1 cellular context compared by ENCODE assay signal in the genomic region with DNA sequence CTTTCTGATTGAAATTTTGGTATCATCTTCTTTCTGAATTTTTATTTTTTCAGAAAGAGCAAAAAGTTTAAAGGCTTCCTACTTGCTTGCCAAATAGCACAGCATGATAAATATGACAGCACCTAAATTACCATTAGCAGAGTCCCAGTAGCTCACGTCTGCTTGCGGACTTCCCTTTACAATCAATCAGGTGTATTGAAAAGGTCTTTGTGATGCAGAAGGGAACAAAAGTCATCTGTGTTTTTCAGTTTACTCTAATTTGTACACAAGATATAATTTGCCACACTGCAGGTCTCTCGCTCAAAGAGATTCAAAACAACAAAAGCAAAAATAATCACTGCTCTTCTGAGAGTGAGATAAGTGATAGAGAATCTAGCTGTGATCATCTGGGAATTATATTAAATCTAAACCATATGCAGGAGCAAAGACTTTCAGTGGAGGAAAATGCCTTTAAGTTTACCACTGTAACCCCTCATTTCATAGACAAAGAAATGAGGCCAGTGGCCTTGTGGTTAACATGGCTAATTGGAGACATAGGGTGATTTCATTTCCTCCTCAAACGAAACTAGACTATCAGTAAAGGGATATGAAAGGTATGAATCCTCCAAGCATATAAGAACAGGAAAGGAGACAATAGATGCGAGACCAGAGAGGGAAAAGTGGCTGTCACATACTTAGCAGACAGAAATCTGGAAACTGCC.
TF ChIP-seq lines count a peak whose summit lies in the region.

No MANE protein-coding gene starts in this region.

TF ChIP-seq in H1, 55 proteins besides CTCF, POLR2A, EP300 and RAD21 (continued from another document):
- TF ChIP-seq, protein P1, sequence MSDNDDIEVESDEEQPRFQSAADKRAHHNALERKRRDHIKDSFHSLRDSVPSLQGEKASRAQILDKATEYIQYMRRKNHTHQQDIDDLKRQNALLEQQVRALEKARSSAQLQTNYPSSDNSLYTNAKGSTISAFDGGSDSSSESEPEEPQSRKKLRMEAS (IDR thresholded peaks at IDR 0.05), result no peak
- no peak for TF ChIP-seq SRF (IDR thresholded peaks at IDR 0.05; ENCODE audit: low read depth, low read length)
- TF ChIP-seq, protein P2, sequence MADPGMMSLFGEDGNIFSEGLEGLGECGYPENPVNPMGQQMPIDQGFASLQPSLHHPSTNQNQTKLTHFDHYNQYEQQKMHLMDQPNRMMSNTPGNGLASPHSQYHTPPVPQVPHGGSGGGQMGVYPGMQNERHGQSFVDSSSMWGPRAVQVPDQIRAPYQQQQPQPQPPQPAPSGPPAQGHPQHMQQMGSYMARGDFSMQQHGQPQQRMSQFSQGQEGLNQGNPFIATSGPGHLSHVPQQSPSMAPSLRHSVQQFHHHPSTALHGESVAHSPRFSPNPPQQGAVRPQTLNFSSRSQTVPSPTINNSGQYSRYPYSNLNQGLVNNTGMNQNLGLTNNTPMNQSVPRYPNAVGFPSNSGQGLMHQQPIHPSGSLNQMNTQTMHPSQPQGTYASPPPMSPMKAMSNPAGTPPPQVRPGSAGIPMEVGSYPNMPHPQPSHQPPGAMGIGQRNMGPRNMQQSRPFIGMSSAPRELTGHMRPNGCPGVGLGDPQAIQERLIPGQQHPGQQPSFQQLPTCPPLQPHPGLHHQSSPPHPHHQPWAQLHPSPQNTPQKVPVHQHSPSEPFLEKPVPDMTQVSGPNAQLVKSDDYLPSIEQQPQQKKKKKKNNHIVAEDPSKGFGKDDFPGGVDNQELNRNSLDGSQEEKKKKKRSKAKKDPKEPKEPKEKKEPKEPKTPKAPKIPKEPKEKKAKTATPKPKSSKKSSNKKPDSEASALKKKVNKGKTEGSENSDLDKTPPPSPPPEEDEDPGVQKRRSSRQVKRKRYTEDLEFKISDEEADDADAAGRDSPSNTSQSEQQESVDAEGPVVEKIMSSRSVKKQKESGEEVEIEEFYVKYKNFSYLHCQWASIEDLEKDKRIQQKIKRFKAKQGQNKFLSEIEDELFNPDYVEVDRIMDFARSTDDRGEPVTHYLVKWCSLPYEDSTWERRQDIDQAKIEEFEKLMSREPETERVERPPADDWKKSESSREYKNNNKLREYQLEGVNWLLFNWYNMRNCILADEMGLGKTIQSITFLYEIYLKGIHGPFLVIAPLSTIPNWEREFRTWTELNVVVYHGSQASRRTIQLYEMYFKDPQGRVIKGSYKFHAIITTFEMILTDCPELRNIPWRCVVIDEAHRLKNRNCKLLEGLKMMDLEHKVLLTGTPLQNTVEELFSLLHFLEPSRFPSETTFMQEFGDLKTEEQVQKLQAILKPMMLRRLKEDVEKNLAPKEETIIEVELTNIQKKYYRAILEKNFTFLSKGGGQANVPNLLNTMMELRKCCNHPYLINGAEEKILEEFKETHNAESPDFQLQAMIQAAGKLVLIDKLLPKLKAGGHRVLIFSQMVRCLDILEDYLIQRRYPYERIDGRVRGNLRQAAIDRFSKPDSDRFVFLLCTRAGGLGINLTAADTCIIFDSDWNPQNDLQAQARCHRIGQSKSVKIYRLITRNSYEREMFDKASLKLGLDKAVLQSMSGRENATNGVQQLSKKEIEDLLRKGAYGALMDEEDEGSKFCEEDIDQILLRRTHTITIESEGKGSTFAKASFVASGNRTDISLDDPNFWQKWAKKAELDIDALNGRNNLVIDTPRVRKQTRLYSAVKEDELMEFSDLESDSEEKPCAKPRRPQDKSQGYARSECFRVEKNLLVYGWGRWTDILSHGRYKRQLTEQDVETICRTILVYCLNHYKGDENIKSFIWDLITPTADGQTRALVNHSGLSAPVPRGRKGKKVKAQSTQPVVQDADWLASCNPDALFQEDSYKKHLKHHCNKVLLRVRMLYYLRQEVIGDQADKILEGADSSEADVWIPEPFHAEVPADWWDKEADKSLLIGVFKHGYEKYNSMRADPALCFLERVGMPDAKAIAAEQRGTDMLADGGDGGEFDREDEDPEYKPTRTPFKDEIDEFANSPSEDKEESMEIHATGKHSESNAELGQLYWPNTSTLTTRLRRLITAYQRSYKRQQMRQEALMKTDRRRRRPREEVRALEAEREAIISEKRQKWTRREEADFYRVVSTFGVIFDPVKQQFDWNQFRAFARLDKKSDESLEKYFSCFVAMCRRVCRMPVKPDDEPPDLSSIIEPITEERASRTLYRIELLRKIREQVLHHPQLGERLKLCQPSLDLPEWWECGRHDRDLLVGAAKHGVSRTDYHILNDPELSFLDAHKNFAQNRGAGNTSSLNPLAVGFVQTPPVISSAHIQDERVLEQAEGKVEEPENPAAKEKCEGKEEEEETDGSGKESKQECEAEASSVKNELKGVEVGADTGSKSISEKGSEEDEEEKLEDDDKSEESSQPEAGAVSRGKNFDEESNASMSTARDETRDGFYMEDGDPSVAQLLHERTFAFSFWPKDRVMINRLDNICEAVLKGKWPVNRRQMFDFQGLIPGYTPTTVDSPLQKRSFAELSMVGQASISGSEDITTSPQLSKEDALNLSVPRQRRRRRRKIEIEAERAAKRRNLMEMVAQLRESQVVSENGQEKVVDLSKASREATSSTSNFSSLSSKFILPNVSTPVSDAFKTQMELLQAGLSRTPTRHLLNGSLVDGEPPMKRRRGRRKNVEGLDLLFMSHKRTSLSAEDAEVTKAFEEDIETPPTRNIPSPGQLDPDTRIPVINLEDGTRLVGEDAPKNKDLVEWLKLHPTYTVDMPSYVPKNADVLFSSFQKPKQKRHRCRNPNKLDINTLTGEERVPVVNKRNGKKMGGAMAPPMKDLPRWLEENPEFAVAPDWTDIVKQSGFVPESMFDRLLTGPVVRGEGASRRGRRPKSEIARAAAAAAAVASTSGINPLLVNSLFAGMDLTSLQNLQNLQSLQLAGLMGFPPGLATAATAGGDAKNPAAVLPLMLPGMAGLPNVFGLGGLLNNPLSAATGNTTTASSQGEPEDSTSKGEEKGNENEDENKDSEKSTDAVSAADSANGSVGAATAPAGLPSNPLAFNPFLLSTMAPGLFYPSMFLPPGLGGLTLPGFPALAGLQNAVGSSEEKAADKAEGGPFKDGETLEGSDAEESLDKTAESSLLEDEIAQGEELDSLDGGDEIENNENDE (IDR thresholded peaks at IDR 0.05; ENCODE audit: insufficient replicate concordance, low read length), result no peak
- no peak for TF ChIP-seq RXRA (IDR thresholded peaks at IDR 0.05; ENCODE audit: insufficient read depth, low read depth, low read length)
- TF ChIP-seq CHD2 (IDR thresholded peaks at IDR 0.05; ENCODE audit: low read length), result no peak
- TF ChIP-seq SAP30 (IDR thresholded peaks at IDR 0.05; ENCODE audit: insufficient read depth, insufficient replicate concordance, low read length), result no peak
- no peak for TF ChIP-seq RBBP5 (IDR thresholded peaks at IDR 0.05; ENCODE audit: borderline replicate concordance, low read depth, low read length)
- TF ChIP-seq, protein P3, sequence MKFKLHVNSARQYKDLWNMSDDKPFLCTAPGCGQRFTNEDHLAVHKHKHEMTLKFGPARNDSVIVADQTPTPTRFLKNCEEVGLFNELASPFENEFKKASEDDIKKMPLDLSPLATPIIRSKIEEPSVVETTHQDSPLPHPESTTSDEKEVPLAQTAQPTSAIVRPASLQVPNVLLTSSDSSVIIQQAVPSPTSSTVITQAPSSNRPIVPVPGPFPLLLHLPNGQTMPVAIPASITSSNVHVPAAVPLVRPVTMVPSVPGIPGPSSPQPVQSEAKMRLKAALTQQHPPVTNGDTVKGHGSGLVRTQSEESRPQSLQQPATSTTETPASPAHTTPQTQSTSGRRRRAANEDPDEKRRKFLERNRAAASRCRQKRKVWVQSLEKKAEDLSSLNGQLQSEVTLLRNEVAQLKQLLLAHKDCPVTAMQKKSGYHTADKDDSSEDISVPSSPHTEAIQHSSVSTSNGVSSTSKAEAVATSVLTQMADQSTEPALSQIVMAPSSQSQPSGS (IDR thresholded peaks at IDR 0.05; ENCODE audit: low read length), result no peak
- no peak for TF ChIP-seq CTBP2 (IDR thresholded peaks at IDR 0.05; ENCODE audit: borderline replicate concordance, insufficient read depth, insufficient read length, low read length)
